In the genomic region with DNA sequence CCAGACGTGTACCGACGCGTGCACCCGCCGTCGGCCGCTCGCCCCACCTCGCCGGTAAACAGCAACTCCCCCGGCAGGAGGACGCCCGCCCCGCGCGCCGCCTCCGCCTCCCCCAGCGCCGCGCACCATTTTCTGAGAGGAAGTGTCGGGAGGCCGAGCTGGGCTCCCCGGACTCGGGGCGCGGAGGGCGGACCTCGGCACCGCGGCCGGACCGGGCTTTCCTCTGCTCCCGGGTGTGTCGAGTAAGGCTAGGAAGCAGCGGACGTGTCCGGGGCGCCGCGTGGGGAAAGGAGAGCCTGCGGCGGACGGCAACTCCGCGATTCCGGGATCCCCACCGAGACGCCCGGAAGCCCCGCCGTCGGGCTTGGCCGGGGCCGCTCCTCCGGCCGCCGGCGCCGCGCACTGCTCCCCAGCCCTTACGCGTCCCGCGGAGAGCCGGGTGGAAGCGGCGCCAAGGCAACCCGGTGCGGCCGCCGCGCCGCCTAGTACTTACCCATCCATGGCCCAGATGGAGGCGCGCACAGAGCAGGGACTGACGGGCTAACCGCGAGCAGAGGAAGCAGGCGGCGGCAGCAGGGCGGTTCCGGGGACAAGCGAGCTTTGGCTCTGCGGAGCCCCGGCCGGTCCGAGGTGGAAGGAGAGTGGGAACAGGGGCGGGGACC, we compare ENCODE assay signal across 1 cellular context.
TF ChIP-seq lines count a peak whose summit lies in the region.

A gene with protein sequence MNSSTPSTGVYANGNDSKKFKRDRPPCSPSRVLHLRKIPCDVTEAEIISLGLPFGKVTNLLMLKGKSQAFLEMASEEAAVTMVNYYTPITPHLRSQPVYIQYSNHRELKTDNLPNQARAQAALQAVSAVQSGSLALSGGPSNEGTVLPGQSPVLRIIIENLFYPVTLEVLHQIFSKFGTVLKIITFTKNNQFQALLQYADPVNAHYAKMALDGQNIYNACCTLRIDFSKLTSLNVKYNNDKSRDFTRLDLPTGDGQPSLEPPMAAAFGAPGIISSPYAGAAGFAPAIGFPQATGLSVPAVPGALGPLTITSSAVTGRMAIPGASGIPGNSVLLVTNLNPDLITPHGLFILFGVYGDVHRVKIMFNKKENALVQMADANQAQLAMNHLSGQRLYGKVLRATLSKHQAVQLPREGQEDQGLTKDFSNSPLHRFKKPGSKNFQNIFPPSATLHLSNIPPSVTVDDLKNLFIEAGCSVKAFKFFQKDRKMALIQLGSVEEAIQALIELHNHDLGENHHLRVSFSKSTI (minus strand): TSS at position 643 of the 662 bp plus-strand sequence. CDS start 35,754 bp downstream, outside the sequence.

TF ChIP-seq in K562, 482 proteins besides CTCF, POLR2A, EP300 and RAD21 (continued from another document and continues in another):
- TF ChIP-seq, protein P1, sequence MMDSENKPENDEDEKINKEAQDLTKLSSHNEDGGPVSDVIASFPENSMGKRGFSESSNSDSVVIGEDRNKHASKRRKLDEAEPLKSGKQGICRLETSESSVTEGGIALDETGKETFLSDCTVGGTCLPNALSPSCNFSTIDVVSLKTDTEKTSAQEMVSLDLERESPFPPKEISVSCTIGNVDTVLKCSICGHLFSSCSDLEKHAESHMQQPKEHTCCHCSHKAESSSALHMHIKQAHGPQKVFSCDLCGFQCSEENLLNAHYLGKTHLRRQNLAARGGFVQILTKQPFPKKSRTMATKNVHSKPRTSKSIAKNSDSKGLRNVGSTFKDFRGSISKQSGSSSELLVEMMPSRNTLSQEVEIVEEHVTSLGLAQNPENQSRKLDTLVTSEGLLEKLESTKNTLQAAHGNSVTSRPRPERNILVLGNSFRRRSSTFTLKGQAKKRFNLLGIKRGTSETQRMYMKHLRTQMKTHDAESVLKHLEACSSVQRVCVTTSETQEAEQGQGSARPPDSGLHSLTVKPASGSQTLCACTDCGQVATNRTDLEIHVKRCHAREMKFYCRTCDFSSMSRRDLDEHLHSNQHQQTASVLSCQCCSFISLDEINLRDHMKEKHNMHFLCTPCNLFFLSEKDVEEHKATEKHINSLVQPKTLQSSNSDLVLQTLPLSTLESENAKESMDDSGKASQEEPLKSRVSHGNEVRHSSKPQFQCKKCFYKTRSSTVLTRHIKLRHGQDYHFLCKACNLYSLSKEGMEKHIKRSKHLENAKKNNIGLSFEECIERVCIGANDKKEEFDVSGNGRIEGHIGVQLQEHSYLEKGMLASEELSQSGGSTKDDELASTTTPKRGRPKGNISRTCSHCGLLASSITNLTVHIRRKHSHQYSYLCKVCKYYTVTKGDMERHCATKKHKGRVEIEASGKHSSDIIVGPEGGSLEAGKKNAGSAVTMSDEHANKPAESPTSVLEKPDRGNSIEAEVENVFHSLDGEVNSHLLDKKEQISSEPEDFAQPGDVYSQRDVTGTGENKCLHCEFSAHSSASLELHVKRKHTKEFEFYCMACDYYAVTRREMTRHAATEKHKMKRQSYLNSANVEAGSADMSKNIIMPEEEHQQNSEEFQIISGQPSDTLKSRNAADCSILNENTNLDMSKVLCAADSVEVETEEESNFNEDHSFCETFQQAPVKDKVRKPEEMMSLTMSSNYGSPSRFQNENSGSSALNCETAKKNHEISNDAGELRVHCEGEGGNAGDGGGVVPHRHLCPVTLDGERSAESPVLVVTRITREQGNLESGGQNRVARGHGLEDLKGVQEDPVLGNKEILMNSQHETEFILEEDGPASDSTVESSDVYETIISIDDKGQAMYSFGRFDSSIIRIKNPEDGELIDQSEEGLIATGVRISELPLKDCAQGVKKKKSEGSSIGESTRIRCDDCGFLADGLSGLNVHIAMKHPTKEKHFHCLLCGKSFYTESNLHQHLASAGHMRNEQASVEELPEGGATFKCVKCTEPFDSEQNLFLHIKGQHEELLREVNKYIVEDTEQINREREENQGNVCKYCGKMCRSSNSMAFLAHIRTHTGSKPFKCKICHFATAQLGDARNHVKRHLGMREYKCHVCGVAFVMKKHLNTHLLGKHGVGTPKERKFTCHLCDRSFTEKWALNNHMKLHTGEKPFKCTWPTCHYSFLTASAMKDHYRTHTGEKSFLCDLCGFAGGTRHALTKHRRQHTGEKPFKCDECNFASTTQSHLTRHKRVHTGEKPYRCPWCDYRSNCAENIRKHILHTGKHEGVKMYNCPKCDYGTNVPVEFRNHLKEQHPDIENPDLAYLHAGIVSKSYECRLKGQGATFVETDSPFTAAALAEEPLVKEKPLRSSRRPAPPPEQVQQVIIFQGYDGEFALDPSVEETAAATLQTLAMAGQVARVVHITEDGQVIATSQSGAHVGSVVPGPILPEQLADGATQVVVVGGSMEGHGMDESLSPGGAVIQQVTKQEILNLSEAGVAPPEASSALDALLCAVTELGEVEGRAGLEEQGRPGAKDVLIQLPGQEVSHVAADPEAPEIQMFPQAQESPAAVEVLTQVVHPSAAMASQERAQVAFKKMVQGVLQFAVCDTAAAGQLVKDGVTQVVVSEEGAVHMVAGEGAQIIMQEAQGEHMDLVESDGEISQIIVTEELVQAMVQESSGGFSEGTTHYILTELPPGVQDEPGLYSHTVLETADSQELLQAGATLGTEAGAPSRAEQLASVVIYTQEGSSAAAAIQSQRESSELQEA (IDR thresholded peaks at IDR 0.05; ENCODE audit: low read depth): no peak
- TF ChIP-seq ETS2 (tag; IDR thresholded peaks at IDR 0.05; ENCODE audit: borderline replicate concordance, poor library complexity, severe bottlenecking) (no peak), ZNF354B (CRISPR knock-in tag; IDR thresholded peaks at IDR 0.05) (no peak), SIN3B (IDR thresholded peaks at IDR 0.05; ENCODE audit: low read depth) (0 out of 2 replicates have a peak, but pooled peaks have one; percentile 44), NR2F6 (CRISPR knock-in tag; IDR thresholded peaks at IDR 0.05) (no peak), CBFA2T3 (IDR thresholded peaks at IDR 0.05) (no peak), SIRT6 (IDR thresholded peaks at IDR 0.05; ENCODE audit: low read depth, low read length) (no peak), RFX5 (IDR thresholded peaks at IDR 0.05; ENCODE audit: low read depth, low read length) (no peak), ZNF146 (CRISPR knock-in tag; IDR thresholded peaks at IDR 0.05; ENCODE audit: unreplicated experiment) (peak; percentile 5), PTTG1 (tag; IDR thresholded peaks at IDR 0.05; ENCODE audit: low read depth) (no peak), ZNF76 (CRISPR knock-in tag; IDR thresholded peaks at IDR 0.05; ENCODE audit: borderline replicate concordance) (no peak), ZNF384 (IDR thresholded peaks at IDR 0.05; ENCODE audit: low read depth, low read length) (0 out of 2 replicates have a peak, but pooled peaks have one; percentile 8), U2AF1 (optimal IDR thresholded peaks at IDR 0.05; ENCODE audit: low read depth, low read length) (peak; percentile 88), CBX8 (IDR thresholded peaks at IDR 0.05; ENCODE audit: borderline replicate concordance, extremely low read depth, low read depth, low read length, poor library complexity, severe bottlenecking) (no peak)
- TF ChIP-seq, protein P2, sequence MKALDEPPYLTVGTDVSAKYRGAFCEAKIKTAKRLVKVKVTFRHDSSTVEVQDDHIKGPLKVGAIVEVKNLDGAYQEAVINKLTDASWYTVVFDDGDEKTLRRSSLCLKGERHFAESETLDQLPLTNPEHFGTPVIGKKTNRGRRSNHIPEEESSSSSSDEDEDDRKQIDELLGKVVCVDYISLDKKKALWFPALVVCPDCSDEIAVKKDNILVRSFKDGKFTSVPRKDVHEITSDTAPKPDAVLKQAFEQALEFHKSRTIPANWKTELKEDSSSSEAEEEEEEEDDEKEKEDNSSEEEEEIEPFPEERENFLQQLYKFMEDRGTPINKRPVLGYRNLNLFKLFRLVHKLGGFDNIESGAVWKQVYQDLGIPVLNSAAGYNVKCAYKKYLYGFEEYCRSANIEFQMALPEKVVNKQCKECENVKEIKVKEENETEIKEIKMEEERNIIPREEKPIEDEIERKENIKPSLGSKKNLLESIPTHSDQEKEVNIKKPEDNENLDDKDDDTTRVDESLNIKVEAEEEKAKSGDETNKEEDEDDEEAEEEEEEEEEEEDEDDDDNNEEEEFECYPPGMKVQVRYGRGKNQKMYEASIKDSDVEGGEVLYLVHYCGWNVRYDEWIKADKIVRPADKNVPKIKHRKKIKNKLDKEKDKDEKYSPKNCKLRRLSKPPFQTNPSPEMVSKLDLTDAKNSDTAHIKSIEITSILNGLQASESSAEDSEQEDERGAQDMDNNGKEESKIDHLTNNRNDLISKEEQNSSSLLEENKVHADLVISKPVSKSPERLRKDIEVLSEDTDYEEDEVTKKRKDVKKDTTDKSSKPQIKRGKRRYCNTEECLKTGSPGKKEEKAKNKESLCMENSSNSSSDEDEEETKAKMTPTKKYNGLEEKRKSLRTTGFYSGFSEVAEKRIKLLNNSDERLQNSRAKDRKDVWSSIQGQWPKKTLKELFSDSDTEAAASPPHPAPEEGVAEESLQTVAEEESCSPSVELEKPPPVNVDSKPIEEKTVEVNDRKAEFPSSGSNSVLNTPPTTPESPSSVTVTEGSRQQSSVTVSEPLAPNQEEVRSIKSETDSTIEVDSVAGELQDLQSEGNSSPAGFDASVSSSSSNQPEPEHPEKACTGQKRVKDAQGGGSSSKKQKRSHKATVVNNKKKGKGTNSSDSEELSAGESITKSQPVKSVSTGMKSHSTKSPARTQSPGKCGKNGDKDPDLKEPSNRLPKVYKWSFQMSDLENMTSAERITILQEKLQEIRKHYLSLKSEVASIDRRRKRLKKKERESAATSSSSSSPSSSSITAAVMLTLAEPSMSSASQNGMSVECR (CRISPR knock-in tag; IDR thresholded peaks at IDR 0.05): peak; percentile 71; the same call in 1 of the 2 replicates
- TF ChIP-seq, protein P3, sequence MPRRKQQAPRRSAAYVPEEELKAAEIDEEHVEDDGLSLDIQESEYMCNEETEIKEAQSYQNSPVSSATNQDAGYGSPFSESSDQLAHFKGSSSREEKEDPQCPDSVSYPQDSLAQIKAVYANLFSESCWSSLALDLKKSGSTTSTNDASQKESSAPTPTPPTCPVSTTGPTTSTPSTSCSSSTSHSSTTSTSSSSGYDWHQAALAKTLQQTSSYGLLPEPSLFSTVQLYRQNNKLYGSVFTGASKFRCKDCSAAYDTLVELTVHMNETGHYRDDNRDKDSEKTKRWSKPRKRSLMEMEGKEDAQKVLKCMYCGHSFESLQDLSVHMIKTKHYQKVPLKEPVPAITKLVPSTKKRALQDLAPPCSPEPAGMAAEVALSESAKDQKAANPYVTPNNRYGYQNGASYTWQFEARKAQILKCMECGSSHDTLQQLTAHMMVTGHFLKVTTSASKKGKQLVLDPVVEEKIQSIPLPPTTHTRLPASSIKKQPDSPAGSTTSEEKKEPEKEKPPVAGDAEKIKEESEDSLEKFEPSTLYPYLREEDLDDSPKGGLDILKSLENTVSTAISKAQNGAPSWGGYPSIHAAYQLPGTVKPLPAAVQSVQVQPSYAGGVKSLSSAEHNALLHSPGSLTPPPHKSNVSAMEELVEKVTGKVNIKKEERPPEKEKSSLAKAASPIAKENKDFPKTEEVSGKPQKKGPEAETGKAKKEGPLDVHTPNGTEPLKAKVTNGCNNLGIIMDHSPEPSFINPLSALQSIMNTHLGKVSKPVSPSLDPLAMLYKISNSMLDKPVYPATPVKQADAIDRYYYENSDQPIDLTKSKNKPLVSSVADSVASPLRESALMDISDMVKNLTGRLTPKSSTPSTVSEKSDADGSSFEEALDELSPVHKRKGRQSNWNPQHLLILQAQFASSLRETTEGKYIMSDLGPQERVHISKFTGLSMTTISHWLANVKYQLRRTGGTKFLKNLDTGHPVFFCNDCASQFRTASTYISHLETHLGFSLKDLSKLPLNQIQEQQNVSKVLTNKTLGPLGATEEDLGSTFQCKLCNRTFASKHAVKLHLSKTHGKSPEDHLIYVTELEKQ (CRISPR knock-in tag; IDR thresholded peaks at IDR 0.05): no peak
- TF ChIP-seq, protein P4, sequence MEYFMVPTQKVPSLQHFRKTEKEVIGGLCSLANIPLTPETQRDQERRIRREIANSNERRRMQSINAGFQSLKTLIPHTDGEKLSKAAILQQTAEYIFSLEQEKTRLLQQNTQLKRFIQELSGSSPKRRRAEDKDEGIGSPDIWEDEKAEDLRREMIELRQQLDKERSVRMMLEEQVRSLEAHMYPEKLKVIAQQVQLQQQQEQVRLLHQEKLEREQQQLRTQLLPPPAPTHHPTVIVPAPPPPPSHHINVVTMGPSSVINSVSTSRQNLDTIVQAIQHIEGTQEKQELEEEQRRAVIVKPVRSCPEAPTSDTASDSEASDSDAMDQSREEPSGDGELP (CRISPR knock-in tag; IDR thresholded peaks at IDR 0.05; ENCODE audit: borderline replicate concordance): peak; percentile 59; the same call in 1 of the 2 replicates
- TF ChIP-seq, protein P5, sequence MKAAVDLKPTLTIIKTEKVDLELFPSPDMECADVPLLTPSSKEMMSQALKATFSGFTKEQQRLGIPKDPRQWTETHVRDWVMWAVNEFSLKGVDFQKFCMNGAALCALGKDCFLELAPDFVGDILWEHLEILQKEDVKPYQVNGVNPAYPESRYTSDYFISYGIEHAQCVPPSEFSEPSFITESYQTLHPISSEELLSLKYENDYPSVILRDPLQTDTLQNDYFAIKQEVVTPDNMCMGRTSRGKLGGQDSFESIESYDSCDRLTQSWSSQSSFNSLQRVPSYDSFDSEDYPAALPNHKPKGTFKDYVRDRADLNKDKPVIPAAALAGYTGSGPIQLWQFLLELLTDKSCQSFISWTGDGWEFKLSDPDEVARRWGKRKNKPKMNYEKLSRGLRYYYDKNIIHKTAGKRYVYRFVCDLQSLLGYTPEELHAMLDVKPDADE (conservative IDR thresholded peaks at IDR 0.05; ENCODE audit: control insufficient read depth, low read depth, low read length): peak; percentile 65; the same call in 1 of the 2 replicates
